In the genomic region with DNA sequence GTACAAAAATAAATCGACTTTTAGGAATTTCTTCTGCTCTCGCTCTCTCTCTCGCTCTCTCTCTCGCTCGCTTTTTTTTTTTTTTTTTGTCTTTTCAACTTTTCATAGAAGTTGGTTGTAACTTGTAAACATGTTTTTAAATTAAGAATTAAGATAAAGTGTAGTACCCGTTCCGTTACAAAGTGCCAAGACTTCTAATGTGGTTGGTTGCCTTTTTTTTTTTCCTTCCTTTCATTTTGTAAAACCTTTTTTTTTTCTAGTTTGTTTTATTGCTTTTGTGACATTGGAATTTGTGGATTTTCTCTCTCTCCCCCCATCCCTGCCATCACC, we compare ENCODE assay signal across 1 cellular context.
TF ChIP-seq lines count a peak whose summit lies in the region.

No MANE protein-coding gene starts in this region.

TF ChIP-seq in endothelial cell of umbilical vein, 7 proteins besides CTCF, POLR2A, EP300 and RAD21:
- TF ChIP-seq GATA2 (IDR thresholded peaks at IDR 0.05; ENCODE audit: insufficient read depth, insufficient read length, low read depth, low read length) (no peak), FOS (IDR thresholded peaks at IDR 0.05; ENCODE audit: borderline replicate concordance, insufficient read depth, low read length) (no peak), POLR2AphosphoS5 (IDR thresholded peaks at IDR 0.05; ENCODE audit: insufficient read depth, low read depth, low read length) (no peak), MYC (IDR thresholded peaks at IDR 0.05; ENCODE audit: low read depth, low read length) (no peak), JUN (IDR thresholded peaks at IDR 0.05; ENCODE audit: borderline replicate concordance, insufficient read depth, insufficient read length, low read depth) (no peak)
- TF ChIP-seq, protein P1, sequence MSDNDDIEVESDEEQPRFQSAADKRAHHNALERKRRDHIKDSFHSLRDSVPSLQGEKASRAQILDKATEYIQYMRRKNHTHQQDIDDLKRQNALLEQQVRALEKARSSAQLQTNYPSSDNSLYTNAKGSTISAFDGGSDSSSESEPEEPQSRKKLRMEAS (IDR thresholded peaks at IDR 0.05; ENCODE audit: insufficient read depth, insufficient read length), result no peak
